8 cellular contexts compared by ENCODE assay signal in genomic region chr19:38647368-38647965, GRCh38. TPM values are rescaled to one million over a fixed set of nuclear protein-coding genes. Genes with fewer than 3 reads are reported as not detected.
DNase-seq lines count a peak whose midpoint lies in the region; ATAC-seq and TF ChIP-seq lines count a peak whose summit lies in the region.

Gene ACTN4, plus strand, starts transcription at chr19:38647649. Its CDS starts 97 bp downstream, at chr19:38647746.

- no peaks in the 10 kb centered on the region for H3K27me3 ChIP-seq in OCI-LY3 (ENCODE audit: low read depth, low read length)
- no peaks in the 10 kb centered on the region for H3K27me3 ChIP-seq in mononuclear cell (ENCODE audit: insufficient read depth, low read length)

- no peak for TF ChIP-seq CTCF in OCI-LY3 (IDR thresholded peaks at IDR 0.05; ENCODE audit: low read depth, low read length)

- peak; percentile 73 for ATAC-seq in GM21526 (IDR thresholded peaks at IDR 0.05; ENCODE audit: low FRiP score, unreplicated experiment)

- peak within 1 kb of the TSS; percentile 99 for H3K9ac ChIP-seq in OCI-LY3 (ENCODE audit: low read length)

- peaks cover 40% of the 10 kb centered on the region for H4K20me1 ChIP-seq in OCI-LY3 (ENCODE audit: insufficient read depth, low read length)

- peaks cover 14% of the 10 kb centered on the region for H3K36me3 ChIP-seq in OCI-LY3 (replicated peaks; ENCODE audit: low read depth, low read length)

- peaks cover 50% of the 10 kb centered on the region for H3K79me2 ChIP-seq in OCI-LY3 (ENCODE audit: low read length)

- H3K4me1 ChIP-seq in OCI-LY3 (ENCODE audit: low read length) (peaks cover 31% of the 10 kb centered on the region), mononuclear cell (ENCODE audit: insufficient read depth, low read length) (peaks cover 49% of the 10 kb centered on the region)

- peak within 1 kb of the TSS; percentile 99 for H3K4me3 ChIP-seq in OCI-LY3 (ENCODE audit: low read length)
- peak within 1 kb of the TSS; percentile 85 for H3K4me3 ChIP-seq in mononuclear cell (ENCODE audit: low read length)

- H3K27ac ChIP-seq in OCI-LY3 (ENCODE audit: low read length), result peak within 1 kb of the TSS; percentile 32; the same call in 1 of the 2 replicates

- DNase-seq in DMS 273 treated with DMSO at 0.1 percent for 48 hours (lab: John Stamatoyannopoulos, UW), result peak; percentile 87
- DNase-seq in HuH-7.5 (ENCODE audit: low spot score), result peak; percentile 94
- peak; percentile 100 for DNase-seq in activated T-cell treated with anti-CD3 and anti-CD28 coated beads for 24 hours (ENCODE audit: low read depth)
- peak; percentile 92 for DNase-seq in epidermal melanocyte (ENCODE audit: insufficient read length, low spot score)
- peak; percentile 100 for DNase-seq in stimulated activated CD8-positive, alpha-beta memory T cell treated with anti-CD3 and anti-CD28 coated beads, Interleukin-2, amount 100 ng/mL, for 48 hours (ENCODE audit: low read depth in 2 of 2)

- H3K4me2 ChIP-seq in OCI-LY3 (ENCODE audit: low read length), result peak within 1 kb of the TSS; percentile 94

- H2AFZ ChIP-seq in OCI-LY3 (ENCODE audit: low read depth, low read length), result peak within 1 kb of the TSS; percentile 76; the same call in 1 of the 2 replicates

- H3K9me3 ChIP-seq in OCI-LY3 (ENCODE audit: insufficient read depth, low read length) (no peaks in the 10 kb centered on the region), mononuclear cell (ENCODE audit: low read depth, low read length) (no peaks in the 10 kb centered on the region)

RNA-seq across cellular contexts. Expression of gene ACTN4, which starts in this region (rescaled TPM):
- total RNA-seq in mononuclear cell, result 59.0 TPM

Comparison
In these comparisons a context has a peak if more than half of its experiments do, and no peak if none do; other contexts are left out.
1. Peak in every context shown above with its lines: DNase-seq, ATAC-seq, H3K4me3 ChIP-seq and H3K27ac ChIP-seq.